13 cellular contexts compared by ENCODE assay signal in the genomic region with DNA sequence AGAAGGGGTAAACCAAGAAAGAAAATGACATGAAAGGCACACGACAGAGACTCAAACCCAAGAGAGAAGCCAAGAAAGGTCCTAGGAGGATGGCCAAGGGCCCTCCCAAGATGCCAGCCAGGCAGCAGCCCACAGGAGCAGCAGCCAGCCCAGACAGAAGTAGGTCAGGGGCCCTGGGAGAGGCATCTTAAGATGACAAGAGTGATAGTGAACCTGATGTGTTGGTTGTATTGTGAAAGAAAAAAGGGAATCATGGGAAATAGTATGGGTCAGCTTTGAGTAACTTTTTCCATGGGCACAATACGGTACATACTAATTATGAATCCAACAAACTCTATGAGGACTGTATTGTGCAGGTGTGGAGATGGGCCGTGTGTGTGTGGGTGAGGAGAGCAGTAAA. TPM values are rescaled to one million over a fixed set of nuclear protein-coding genes. Genes with fewer than 3 reads are reported as not detected.
DNase-seq lines count a peak whose midpoint lies in the region; ATAC-seq and TF ChIP-seq lines count a peak whose summit lies in the region.
"Had no signal": no experiment of that assay in that cellular context is flagged by ENCODE, and none has a peak within 500 bp of the region (broad histone marks: within the 10 kb centered on the region; RNA-seq: fewer than 3 reads in every experiment).

No MANE protein-coding gene starts in this region.

- peaks cover 64% of the 10 kb centered on the region for H3K4me1 Mint-ChIP-seq in brain

- peak overlapping the region; percentile 48 to 99 (median 81) for H3K27ac Mint-ChIP-seq in brain

- DNase-seq in activated effector memory CD4-positive, alpha-beta T cell treated with anti-CD3 and anti-CD28 coated beads, Interleukin-2, amount 50 U/mL, for 16 hours, result peak; percentile 68
- DNase-seq in activated effector memory CD4-positive, alpha-beta T cell treated with Interleukin-2 at 50 U/mL for 16 hours, result no peak
- DNase-seq in SK-N-DZ (ENCODE audit: low spot score) (peak; percentile 20), NCI-H1417 treated with DMSO at 0.1 percent for 48 hours (lab: John Stamatoyannopoulos, UW) (no peak)
- peak; percentile 33 for DNase-seq in stimulated activated naive CD8-positive, alpha-beta T cell treated with anti-CD3 and anti-CD28 coated beads, Interleukin-15, Interleukin-2, amounts not matched to agents 100 U/mL and 50 U/mL, for 24 hours
- DNase-seq: activated gamma-delta T cell treated with Interleukin-2 at 50 U/mL for 16 hours, dermis blood vessel endothelial cell, NCI-H146, T-helper 9 cell had no signal

- ATAC-seq in stimulated activated naive CD8-positive, alpha-beta T cell treated with anti-CD3 and anti-CD28 coated beads, Interleukin-15, Interleukin-2, amounts not matched to agents 100 U/mL and 50 U/mL, for 24 hours, result peak; percentile 30
- ATAC-seq in HG03135 (IDR thresholded peaks at IDR 0.05; ENCODE audit: unreplicated experiment) (no peak), GM18909 (IDR thresholded peaks at IDR 0.05; ENCODE audit: poor library complexity, unreplicated experiment) (no peak)
- ATAC-seq: left lobe of liver had no signal

- H3K36me3 Mint-ChIP-seq in brain, result peaks cover 54% of the 10 kb centered on the region

- peak overlapping the region; percentile 90 to 99 (median 94) for H3K4me3 Mint-ChIP-seq in brain

- peaks cover 2 to 34% (median 10%) of the 10 kb centered on the region in 5 experiments for H3K9me3 Mint-ChIP-seq in brain

- no peak for TF ChIP-seq CTCF in brain (conservative IDR thresholded peaks at IDR 0.05)

- peaks cover 9% of the 10 kb centered on the region for H3K27me3 Mint-ChIP-seq in brain

RNA-seq across cellular contexts. Expression of a gene that starts 3.3 kb away (rescaled TPM):
- polyA plus RNA-seq in SK-N-DZ (2014; cell fraction: cytosol; rRNA removed), result 17.5 and 19.2 TPM in 2 replicates
- polyA plus RNA-seq in SK-N-DZ (2014; cell fraction: nucleus; rRNA removed), result 12.8 and 14.9 TPM in 2 replicates
- polyA plus RNA-seq in brain (ENCODE audit: insufficient read depth, low read depth, low replicate concordance), result 10.4 TPM

Comparison
In these comparisons a context has a peak if more than half of its experiments do, and no peak if none do; other contexts are left out.
1. DNase-seq: peak in activated effector memory CD4-positive, alpha-beta T cell treated with anti-CD3 and anti-CD28 coated beads, Interleukin-2, amount 50 U/mL, for 16 hours (single experiment), SK-N-DZ (single experiment) and stimulated activated naive CD8-positive, alpha-beta T cell treated with anti-CD3 and anti-CD28 coated beads, Interleukin-15, Interleukin-2, amounts not matched to agents 100 U/mL and 50 U/mL, for 24 hours (single experiment); none in activated effector memory CD4-positive, alpha-beta T cell treated with Interleukin-2 at 50 U/mL for 16 hours (single experiment) and NCI-H1417 treated with DMSO at 0.1 percent for 48 hours (single experiment).